11 cellular contexts compared by ENCODE assay signal in genomic region chr22:41668971-41669911, GRCh38. TPM values are rescaled to one million over a fixed set of nuclear protein-coding genes. Genes with fewer than 3 reads are reported as not detected.
A peak's percentile ranks its signal among the peaks of the same experiment; 100 is the strongest.
DNase-seq lines count a peak whose midpoint lies in the region; ATAC-seq and TF ChIP-seq lines count a peak whose summit lies in the region.
"Had no signal": no experiment of that assay in that cellular context is flagged by ENCODE, and none has a peak within 500 bp of the region (broad histone marks: within the 10 kb centered on the region; RNA-seq: fewer than 3 reads in every experiment).

No MANE protein-coding gene starts in this region.

- peak overlapping the region; percentile 52 for H3K27ac ChIP-seq in PC-3 (ENCODE audit: low read length)
- no peak overlapping the region for H3K27ac ChIP-seq in neural progenitor cell
- H3K27ac ChIP-seq: ovary, VCaP had no signal

- peaks cover 19% of the 10 kb centered on the region for H3K79me2 ChIP-seq in PC-3 (ENCODE audit: low read length)
- no peaks in the 10 kb centered on the region for H3K79me2 ChIP-seq in neural progenitor cell (ENCODE audit: low read depth)

- H3K9me3 ChIP-seq in PC-3 (ENCODE audit: low read length): no peaks in the 10 kb centered on the region
- H3K9me3 ChIP-seq in neural progenitor cell (ENCODE audit: low read depth): no peaks in the 10 kb centered on the region
- H3K9me3 ChIP-seq: ovary had no signal

- no peaks in the 10 kb centered on the region for H3K9me3 Mint-ChIP-seq in endothelial cell (ENCODE audit: unreplicated experiment)
- no peaks in the 10 kb centered on the region for H3K9me3 Mint-ChIP-seq in neural progenitor cell

- H3K4me1 Mint-ChIP-seq in endothelial cell (ENCODE audit: unreplicated experiment): peaks cover 10% of the 10 kb centered on the region
- peaks cover 13% of the 10 kb centered on the region for H3K4me1 Mint-ChIP-seq in neural progenitor cell

- H3K4me1 ChIP-seq in PC-3 (ENCODE audit: insufficient read depth, low read length) (peaks cover 39% of the 10 kb centered on the region), neural progenitor cell (peaks cover 8% of the 10 kb centered on the region)

- no peaks in the 10 kb centered on the region for H3K27me3 ChIP-seq in PC-3 (ENCODE audit: low read length)
- H3K27me3 ChIP-seq in neural progenitor cell: no peaks in the 10 kb centered on the region
- H3K27me3 ChIP-seq: ovary had no signal

- no peaks in the 10 kb centered on the region for H4K20me1 ChIP-seq in PC-3 (ENCODE audit: low read length)
- H4K20me1 ChIP-seq in neural progenitor cell (ENCODE audit: low read depth): no peaks in the 10 kb centered on the region

- H2AFZ ChIP-seq in PC-3 (ENCODE audit: low read length) (no peak overlapping the region), neural progenitor cell (replicated peaks) (no peak overlapping the region)

- peak overlapping the region; percentile 4 for H3K4me3 Mint-ChIP-seq in endothelial cell (ENCODE audit: unreplicated experiment)
- peak overlapping the region; percentile 60 for H3K4me3 Mint-ChIP-seq in neural progenitor cell

- intact Hi-C loops in PC-3 (cut with micrococcal nuclease): no loop called here

- H3K27ac Mint-ChIP-seq in endothelial cell (ENCODE audit: unreplicated experiment) (peak overlapping the region; percentile 48), neural progenitor cell (peak overlapping the region; percentile 70)

- DNase-seq in EH (ENCODE audit: low read depth) (peak; percentile 95), PC-3 (peak; percentile 59), endothelial cell (ENCODE audit: low spot score) (no peak), neural progenitor cell (ENCODE audit: low spot score) (no peak), NOMO-1 treated with dmso at 0.1 percent for 144 hours (lab: John Stamatoyannopoulos, UW; ENCODE audit: unreplicated experiment) (no peak), NCI-H69 (lab: John Stamatoyannopoulos, UW) (no peak)
- DNase-seq: GOT3, NCI-H510A, ovary had no signal

- CTCF ChIA-PET in PC-3 (lab: Charles Lee): no interaction called here

- H3K4me3 ChIP-seq in PC-3 (ENCODE audit: low read length): no peak overlapping the region
- no peak overlapping the region for H3K4me3 ChIP-seq in neural progenitor cell
- H3K4me3 ChIP-seq: ovary had no signal

- peak; percentile 13; the same call in 1 of the 2 replicates for ATAC-seq in PC-3
- ATAC-seq in GM18498 (IDR thresholded peaks at IDR 0.05; ENCODE audit: unreplicated experiment): no peak

- TF ChIP-seq CTCF in PC-3 (conservative IDR thresholded peaks at IDR 0.05; ENCODE audit: low read depth, low read length) (no peak), endothelial cell (IDR thresholded peaks at IDR 0.05; ENCODE audit: unreplicated experiment) (no peak), neural progenitor cell (IDR thresholded peaks at IDR 0.05) (no peak)

- no peaks in the 10 kb centered on the region for H3K9me2 ChIP-seq in PC-3 (replicated peaks; ENCODE audit: low read length)

- H3K4me2 ChIP-seq in PC-3 (ENCODE audit: low read length) (no peak overlapping the region; the same call in 1 of the 2 replicates), neural progenitor cell (no peak overlapping the region)

- no peak overlapping the region for H3K9ac ChIP-seq in PC-3 (ENCODE audit: low read length)
- no peak overlapping the region for H3K9ac ChIP-seq in neural progenitor cell

- H3K36me3 ChIP-seq in PC-3 (ENCODE audit: low read depth, low read length) (peaks cover 4% of the 10 kb centered on the region; the same call in 1 of the 2 replicates), neural progenitor cell (no peaks in the 10 kb centered on the region)
- H3K36me3 ChIP-seq: ovary had no signal

- POLR2A ChIA-PET in PC-3 (lab: Charles Lee; ENCODE audit: unreplicated experiment): interaction anchor here (0.5 kb wide), 1 partner anchor 18 kb away, joined by 3 read pairs; no protein-coding TSS in a partner anchor

- no peaks in the 10 kb centered on the region for H3K27me3 Mint-ChIP-seq in endothelial cell (ENCODE audit: unreplicated experiment)
- peaks cover 2% of the 10 kb centered on the region for H3K27me3 Mint-ChIP-seq in neural progenitor cell (ENCODE audit: insufficient read depth, low read depth)

- TSS peak; percentile 21 for BruUV-seq in PC-3 (replicated peaks; lab: Mats Ljungman, UMichigan)

- H3F3A ChIP-seq in PC-3 (ENCODE audit: low read length, unreplicated experiment) (peaks cover 4% of the 10 kb centered on the region), neural progenitor cell (ENCODE audit: low read depth) (peaks cover 33% of the 10 kb centered on the region)

- H3K36me3 Mint-ChIP-seq in endothelial cell (ENCODE audit: low read depth, unreplicated experiment) (peaks cover 2% of the 10 kb centered on the region), neural progenitor cell (peaks cover 5% of the 10 kb centered on the region)

RNA-seq across cellular contexts. Expression of gene SNU13, which starts 19.4 kb away (rescaled TPM):
- total RNA-seq in PC-3 (2014; rRNA removed): 159 and 173 TPM in 2 replicates
- 133 TPM for total RNA-seq in endothelial cell (ENCODE audit: unreplicated experiment)
- total RNA-seq in neural progenitor cell (ENCODE audit: low replicate concordance): 143 and 171 TPM in 2 replicates

RNA-seq across cellular contexts. Expression of gene MEI1, which starts 30.1 kb away (rescaled TPM):
- total RNA-seq in PC-3 (2014; rRNA removed) (1.4 TPM in 1 of 2 replicates, not detected in the other), endothelial cell (ENCODE audit: unreplicated experiment) (0.38 TPM), neural progenitor cell (ENCODE audit: low replicate concordance) (0.25 TPM in 1 of 2 replicates, not detected in the other)

RNA-seq across cellular contexts. Expression of gene XRCC6, which starts 48.1 kb away (rescaled TPM):
- total RNA-seq in PC-3 (2014; rRNA removed) (404 and 432 TPM in 2 replicates), endothelial cell (ENCODE audit: unreplicated experiment) (211 TPM), neural progenitor cell (ENCODE audit: low replicate concordance) (526 and 546 TPM in 2 replicates)

RNA-seq across cellular contexts. Expression of gene DESI1, which starts 48.4 kb away (rescaled TPM):
- 20.9 and 21.9 TPM in 2 replicates for total RNA-seq in PC-3 (2014; rRNA removed)
- total RNA-seq in endothelial cell (ENCODE audit: unreplicated experiment): 23.2 TPM
- total RNA-seq in neural progenitor cell (ENCODE audit: low replicate concordance): 22.7 and 25.0 TPM in 2 replicates

Comparison
In these comparisons a context has a peak if more than half of its experiments do, and no peak if none do; other contexts are left out.
1. DNase-seq: peak in EH (single experiment) and PC-3 (single experiment); none in endothelial cell (single experiment), neural progenitor cell (single experiment), NOMO-1 treated with dmso at 0.1 percent for 144 hours (single experiment) and NCI-H69 (single experiment).